Comparison of ENCODE assay signal across 12 cellular contexts in the genomic region with DNA sequence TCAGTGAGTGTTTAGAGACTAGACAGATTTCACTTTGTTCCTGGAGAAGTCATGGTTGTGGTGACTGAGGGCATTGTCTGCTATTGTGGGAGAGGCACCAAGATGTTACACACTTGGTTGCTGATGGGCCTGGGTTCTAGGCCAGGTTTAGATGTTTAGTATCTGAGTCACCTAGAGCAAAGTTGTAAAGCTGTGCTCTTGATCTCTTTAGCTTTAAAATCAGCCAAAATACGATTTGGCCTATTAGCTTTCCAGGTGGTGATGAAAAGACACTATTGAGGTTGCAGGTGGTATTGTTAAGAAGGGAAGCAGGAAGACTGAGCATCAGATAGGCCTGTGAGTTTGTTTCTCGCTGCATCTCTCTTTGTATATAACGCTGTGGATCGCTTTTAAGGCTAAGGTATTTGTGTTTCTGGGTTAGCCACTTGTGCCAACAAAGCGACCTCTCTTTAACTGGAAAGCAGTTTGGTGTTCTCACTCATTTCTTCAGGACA. TPM values are rescaled to one million over a fixed set of nuclear protein-coding genes. Genes with fewer than 3 reads are reported as not detected.
DNase-seq lines count a peak whose midpoint lies in the region; ATAC-seq and TF ChIP-seq lines count a peak whose summit lies in the region.
"Had no signal": no experiment of that assay in that cellular context is flagged by ENCODE, and none has a peak within 500 bp of the region (broad histone marks: within the 10 kb centered on the region; RNA-seq: fewer than 3 reads in every experiment).

No MANE protein-coding gene starts in this region.

- no peak overlapping the region for H2BK12ac ChIP-seq in mesenchymal stem cell (ENCODE audit: low read length in 2 of 2)

- H2AK5ac ChIP-seq in mesenchymal stem cell (ENCODE audit: low read length, severe bottlenecking): no peak overlapping the region

- no peak overlapping the region for H2BK5ac ChIP-seq in mesenchymal stem cell (ENCODE audit: low read depth, low read length, poor library complexity, severe bottlenecking)

- peaks cover 3% of the 10 kb centered on the region for H3K79me1 ChIP-seq in mesenchymal stem cell (replicated peaks; ENCODE audit: low read length, poor library complexity, severe bottlenecking)

- peak overlapping the region in 1 of 2 experiments; percentile 32 for H3K14ac ChIP-seq in mesenchymal stem cell (ENCODE audit: low read length in 2 of 2)

- 91% methylated on average over 5 of the region's 5 CpGs for WGBS in mesenchymal stem cell

- no peaks in the 10 kb centered on the region for H3K27me3 Mint-ChIP-seq in natural killer cell treated with Interleukin-12 subunit alpha and Interleukin-12 subunit beta and Interleukin-15 and Interleukin-18, amount 100 ng/mL, for 72 hours

- no peak overlapping the region for H2BK15ac ChIP-seq in mesenchymal stem cell (ENCODE audit: low read depth, poor library complexity, severe bottlenecking)

- H3K27ac ChIP-seq in caudate nucleus (ENCODE audit: low read depth, low read length): peak overlapping the region; percentile 56
- H3K27ac ChIP-seq in mesenchymal stem cell (ENCODE audit: low read length, poor library complexity, severe bottlenecking): no peak overlapping the region
- H3K27ac ChIP-seq in uterus: peak overlapping the region; percentile 56 to 64
- H3K27ac ChIP-seq: A549 had no signal

- H3K27me3 ChIP-seq in mesenchymal stem cell (ENCODE audit: control insufficient read depth in 1 of 2, insufficient read depth in 1 of 2, low read length in 2 of 2): no peaks in the 10 kb centered on the region
- no peaks in the 10 kb centered on the region for H3K27me3 ChIP-seq in uterus

- H3K18ac ChIP-seq in mesenchymal stem cell (ENCODE audit: low read depth in 1 of 2, low read length in 2 of 2): no peak overlapping the region

- peak overlapping the region; percentile 32 for H3K9ac ChIP-seq in mesenchymal stem cell (ENCODE audit: low read length)

- no peak for ATAC-seq in HG03342 (IDR thresholded peaks at IDR 0.05; ENCODE audit: unreplicated experiment)
- ATAC-seq in natural killer cell treated with Interleukin-12 subunit alpha and Interleukin-12 subunit beta and Interleukin-15 and Interleukin-18, amount 100 ng/mL, for 72 hours: no peak
- ATAC-seq: A549 had no signal

- H3K4ac ChIP-seq in mesenchymal stem cell (ENCODE audit: low read depth in 1 of 2, low read length in 2 of 2): no peak overlapping the region

- H3K4me1 ChIP-seq in mesenchymal stem cell (ENCODE audit: control insufficient read depth, insufficient read depth, low read depth, low read length) (peaks cover 2% of the 10 kb centered on the region), uterus (peaks cover 6 to 8% of the 10 kb centered on the region in 2 donors)

- H3K9me3 ChIP-seq in mesenchymal stem cell (ENCODE audit: control insufficient read depth, low read length): peaks cover 3% of the 10 kb centered on the region
- H3K9me3 ChIP-seq in uterus: peaks cover 0 to 6% of the 10 kb centered on the region in 2 donors

- peak overlapping the region in 1 of 2 experiments; percentile 37 for H3K4me3 ChIP-seq in mesenchymal stem cell (ENCODE audit: insufficient read depth in 1 of 2, low read depth in 1 of 2, low read length in 2 of 2)
- H3K4me3 ChIP-seq in uterus: no peak overlapping the region
- H3K4me3 ChIP-seq: A549 had no signal

- H3K36me3 ChIP-seq in mesenchymal stem cell (ENCODE audit: control insufficient read depth in 1 of 2, insufficient read depth in 2 of 2, low read depth in 1 of 2, low read length in 2 of 2) (no peaks in the 10 kb centered on the region), uterus (no peaks in the 10 kb centered on the region)

- H2AFZ ChIP-seq in mesenchymal stem cell (ENCODE audit: low read depth, low read length): no peak overlapping the region

- H3K4me3 Mint-ChIP-seq in natural killer cell treated with Interleukin-12 subunit alpha and Interleukin-12 subunit beta and Interleukin-15 and Interleukin-18, amount 100 ng/mL, for 72 hours: no peak overlapping the region

- TF ChIP-seq CTCF in uterus (IDR thresholded peaks at IDR 0.05): no peak
- no peak for TF ChIP-seq CTCF in GM10266 (IDR thresholded peaks at IDR 0.05; ENCODE audit: control insufficient read depth, insufficient read depth, low read depth, missing control alignments)

- no peak overlapping the region for H3K23ac ChIP-seq in mesenchymal stem cell (ENCODE audit: low read length in 2 of 2)

- H2BK120ac ChIP-seq in mesenchymal stem cell (ENCODE audit: low read depth, low read length): no peak overlapping the region

- no peak for TF ChIP-seq POLR2A in uterus (IDR thresholded peaks at IDR 0.05)

- DNase-seq in NCI-H82 treated with DMSO at 0.1 percent for 48 hours (lab: John Stamatoyannopoulos, UW; ENCODE audit: unreplicated experiment) (peak; percentile 90), NCI-H82 (lab: John Stamatoyannopoulos, UW) (no peak), caudate nucleus (lab: John Stamatoyannopoulos, UW) (no peak), mesenchymal stem cell (no peak), uterus (peak in 1 of 2 donors; percentile 56), GM10266 (ENCODE audit: extremely low spot score) (no peak)
- no peak for DNase-seq in natural killer cell treated with Interleukin-12 subunit alpha and Interleukin-12 subunit beta and Interleukin-15 and Interleukin-18, amount 100 ng/mL, for 72 hours (ENCODE audit: low spot score)
- DNase-seq: activated CD8-positive, alpha-beta memory T cell treated with anti-CD3 and anti-CD28 coated beads, Interleukin-2, amount 50 U/mL, for 48 hours; NCI-H2029; substantia nigra had no signal

- peaks cover 7% of the 10 kb centered on the region for H3K36me3 Mint-ChIP-seq in natural killer cell treated with Interleukin-12 subunit alpha and Interleukin-12 subunit beta and Interleukin-15 and Interleukin-18, amount 100 ng/mL, for 72 hours

- no peaks in the 10 kb centered on the region for H3K9me3 Mint-ChIP-seq in natural killer cell treated with Interleukin-12 subunit alpha and Interleukin-12 subunit beta and Interleukin-15 and Interleukin-18, amount 100 ng/mL, for 72 hours

- H3K4me1 Mint-ChIP-seq in natural killer cell treated with Interleukin-12 subunit alpha and Interleukin-12 subunit beta and Interleukin-15 and Interleukin-18, amount 100 ng/mL, for 72 hours (ENCODE audit: low read depth in 2 of 2): peaks cover 31 to 35% of the 10 kb centered on the region in 2 donors

- no peak overlapping the region for H3K27ac Mint-ChIP-seq in natural killer cell treated with Interleukin-12 subunit alpha and Interleukin-12 subunit beta and Interleukin-15 and Interleukin-18, amount 100 ng/mL, for 72 hours

- H3K4me2 ChIP-seq in mesenchymal stem cell (ENCODE audit: low read length, poor library complexity, severe bottlenecking): no peak overlapping the region
- H3K4me2 ChIP-seq: A549 had no signal

- intact Hi-C loops in uterus (cut with DNase I; ENCODE audit: low total_unique reads): no loop called here

- H4K8ac ChIP-seq in mesenchymal stem cell (ENCODE audit: low read length): no peak overlapping the region

- no peak overlapping the region for H4K91ac ChIP-seq in mesenchymal stem cell (ENCODE audit: low read length)

RNA-seq across cellular contexts. Expression of a gene that starts 48.6 kb away (rescaled TPM):
- polyA plus RNA-seq in mesenchymal stem cell (2013, experiment 1 of 2): 19.2 TPM
- 18.8 TPM for polyA plus RNA-seq in mesenchymal stem cell (2013, experiment 2 of 2)
- total RNA-seq in uterus: 10 to 100 TPM; 52.3 to 71.2 (median 61.3) TPM
- total RNA-seq in natural killer cell treated with Interleukin-12 subunit alpha and Interleukin-12 subunit beta and Interleukin-15 and Interleukin-18, amount 100 ng/mL, for 72 hours: 10 to 100 TPM; 17.8 to 20.6 TPM
